In the genomic region with DNA sequence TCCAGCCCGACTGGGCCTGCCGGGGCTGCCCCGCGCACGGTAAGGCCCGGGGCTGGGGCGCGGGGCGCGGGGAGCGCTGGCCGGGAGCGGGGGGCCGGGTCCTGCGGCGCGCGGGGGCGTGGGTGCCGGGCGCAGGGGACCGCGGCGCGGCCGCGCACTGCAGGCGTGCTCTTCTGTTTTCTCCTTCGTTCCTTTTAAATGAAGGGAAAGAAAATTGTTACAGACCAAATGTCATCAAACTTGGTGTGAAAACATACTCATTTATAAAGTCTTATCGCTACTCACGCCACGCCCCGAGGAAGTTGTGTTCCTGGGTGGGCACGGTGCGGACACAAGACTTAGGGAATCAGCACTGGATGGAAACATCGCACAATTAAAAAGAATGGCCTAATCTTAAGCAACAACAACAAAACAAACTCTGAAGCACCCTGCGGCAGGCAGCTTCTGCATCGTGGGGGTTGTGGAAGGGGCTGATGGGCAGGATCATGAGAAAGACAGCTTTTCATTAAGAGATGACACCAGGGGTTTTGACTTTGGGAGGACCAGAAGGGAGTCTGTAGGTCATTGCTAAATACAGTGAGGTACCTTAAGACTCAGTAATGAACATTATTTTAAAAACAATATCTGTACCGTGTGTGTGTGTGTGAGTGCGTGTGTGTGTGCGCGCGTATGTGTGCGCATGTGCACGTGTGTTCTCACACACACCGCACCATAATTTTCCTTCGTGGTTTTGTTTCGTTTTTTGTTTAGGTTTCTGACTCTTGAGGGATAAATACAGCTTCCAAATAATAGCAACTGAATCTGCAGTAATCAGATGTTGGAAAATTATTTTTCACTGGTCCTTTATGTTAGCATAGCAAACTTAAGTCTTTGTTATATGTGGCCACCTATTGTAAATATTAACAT, we compare ENCODE assay signal across 11 cellular contexts. TPM values are rescaled to one million over a fixed set of nuclear protein-coding genes. Genes with fewer than 3 reads are reported as not detected.
DNase-seq lines count a peak whose midpoint lies in the region; ATAC-seq and TF ChIP-seq lines count a peak whose summit lies in the region.
"Had no signal": no experiment of that assay in that cellular context is flagged by ENCODE, and none has a peak within 500 bp of the region (broad histone marks: within the 10 kb centered on the region; RNA-seq: fewer than 3 reads in every experiment).

No MANE protein-coding gene starts in this region.

- DNase-seq in activated T-cell treated with anti-CD3 and anti-CD28 coated beads, Interleukin-2, amount 50 U/mL, for 72 hours: no peak
- DNase-seq in activated T-cell treated with anti-CD3 and anti-CD28 coated beads, Interleukin-2, amount 50 U/mL, for 24 hours: no peak
- DNase-seq in colonic mucosa (no peak), myocyte (ENCODE audit: low read depth) (peak; percentile 19), Ammon's horn (ENCODE audit: low spot score) (no peak), NCI-H187 treated with DMSO at 0.1 percent for 48 hours (lab: John Stamatoyannopoulos, UW) (no peak)
- DNase-seq: activated CD4-positive, alpha-beta memory T cell treated with anti-CD3 and anti-CD28 coated beads for 36 hours; amniotic stem cell had no signal

- no peak for TF ChIP-seq CTCF in colonic mucosa (IDR thresholded peaks at IDR 0.05)

- 8% methylated on average over 48 of the region's 48 CpGs for WGBS in urinary bladder

- peak overlapping the region; percentile 8 to 16 for H3K4me3 Mint-ChIP-seq in activated T-cell treated with anti-CD3 and anti-CD28 coated beads, Interleukin-2, amount 50 U/mL, for 72 hours
- no peak overlapping the region for H3K4me3 Mint-ChIP-seq in activated T-cell treated with anti-CD3 and anti-CD28 coated beads, Interleukin-2, amount 50 U/mL, for 24 hours
- H3K4me3 Mint-ChIP-seq: activated CD4-positive, alpha-beta memory T cell treated with anti-CD3 and anti-CD28 coated beads for 36 hours had no signal

- intact Hi-C loops in colonic mucosa (cut with DNase I): no loop called here

- H3K9ac ChIP-seq in colonic mucosa (ENCODE audit: low read depth in 2 of 2, low read length in 2 of 2): peak overlapping the region in 1 of 2 donors; percentile 51

- ATAC-seq in activated T-cell treated with anti-CD3 and anti-CD28 coated beads, Interleukin-2, amount 50 U/mL, for 72 hours (replicated peaks in 1 of 2): no peak
- ATAC-seq in GM19328 (IDR thresholded peaks at IDR 0.05; ENCODE audit: unreplicated experiment): no peak

- no peaks in the 10 kb centered on the region for H3K27me3 ChIP-seq in colonic mucosa

- H3K4me1 ChIP-seq in colonic mucosa (peaks cover 5% of the 10 kb centered on the region), urinary bladder (ENCODE audit: insufficient read depth) (no peaks in the 10 kb centered on the region)

- H3K36me3 Mint-ChIP-seq in activated T-cell treated with anti-CD3 and anti-CD28 coated beads, Interleukin-2, amount 50 U/mL, for 72 hours (ENCODE audit: insufficient read depth in 2 of 2): no peaks in the 10 kb centered on the region
- no peaks in the 10 kb centered on the region for H3K36me3 Mint-ChIP-seq in activated T-cell treated with anti-CD3 and anti-CD28 coated beads, Interleukin-2, amount 50 U/mL, for 24 hours (ENCODE audit: low read depth)
- H3K36me3 Mint-ChIP-seq: activated CD4-positive, alpha-beta memory T cell treated with anti-CD3 and anti-CD28 coated beads for 36 hours had no signal

- no peaks in the 10 kb centered on the region for H3K4me1 Mint-ChIP-seq in activated T-cell treated with anti-CD3 and anti-CD28 coated beads, Interleukin-2, amount 50 U/mL, for 72 hours (ENCODE audit: low read depth)
- H3K4me1 Mint-ChIP-seq in activated T-cell treated with anti-CD3 and anti-CD28 coated beads, Interleukin-2, amount 50 U/mL, for 24 hours (ENCODE audit: low read depth): peaks cover 9% of the 10 kb centered on the region

- H3K9me3 Mint-ChIP-seq in activated T-cell treated with anti-CD3 and anti-CD28 coated beads, Interleukin-2, amount 50 U/mL, for 72 hours: no peaks in the 10 kb centered on the region
- no peaks in the 10 kb centered on the region for H3K9me3 Mint-ChIP-seq in activated T-cell treated with anti-CD3 and anti-CD28 coated beads, Interleukin-2, amount 50 U/mL, for 24 hours
- H3K9me3 Mint-ChIP-seq: activated CD4-positive, alpha-beta memory T cell treated with anti-CD3 and anti-CD28 coated beads for 36 hours had no signal

- H3K36me3 ChIP-seq in colonic mucosa (no peaks in the 10 kb centered on the region), urinary bladder (ENCODE audit: insufficient read depth) (no peaks in the 10 kb centered on the region)
- H3K36me3 ChIP-seq: tibial nerve had no signal

- H3K27ac Mint-ChIP-seq in activated T-cell treated with anti-CD3 and anti-CD28 coated beads, Interleukin-2, amount 50 U/mL, for 72 hours: no peak overlapping the region
- no peak overlapping the region for H3K27ac Mint-ChIP-seq in activated T-cell treated with anti-CD3 and anti-CD28 coated beads, Interleukin-2, amount 50 U/mL, for 24 hours
- H3K27ac Mint-ChIP-seq: activated CD4-positive, alpha-beta memory T cell treated with anti-CD3 and anti-CD28 coated beads for 36 hours had no signal

- H3K27ac ChIP-seq in colonic mucosa: no peak overlapping the region
- H3K27ac ChIP-seq in urinary bladder (ENCODE audit: low read depth): no peak overlapping the region
- H3K27ac ChIP-seq: tibial nerve had no signal

- H3K4me3 ChIP-seq in colonic mucosa: peak overlapping the region; percentile 39
- peak overlapping the region; percentile 47 for H3K4me3 ChIP-seq in urinary bladder (ENCODE audit: low read depth, low read length)

- H3K27me3 Mint-ChIP-seq in activated T-cell treated with anti-CD3 and anti-CD28 coated beads, Interleukin-2, amount 50 U/mL, for 72 hours (ENCODE audit: low read depth): peaks cover 43% of the 10 kb centered on the region
- peaks cover 48% of the 10 kb centered on the region for H3K27me3 Mint-ChIP-seq in activated T-cell treated with anti-CD3 and anti-CD28 coated beads, Interleukin-2, amount 50 U/mL, for 24 hours

- no peaks in the 10 kb centered on the region for H3K9me3 ChIP-seq in colonic mucosa
- H3K9me3 ChIP-seq: tibial nerve had no signal

RNA-seq across cellular contexts. Expression of a gene that starts 0.5 kb away (rescaled TPM):
- total RNA-seq in activated T-cell treated with anti-CD3 and anti-CD28 coated beads, Interleukin-2, amount 50 U/mL, for 72 hours: not detected
- 100 to 1,000 TPM; 114 to 205 TPM for total RNA-seq in colonic mucosa
- total RNA-seq in myocyte: 0.73 and 1.0 TPM in 2 replicates
- 1.1 TPM for polyA plus RNA-seq in myocyte (2012)
- total RNA-seq in urinary bladder: 2.0 TPM
- polyA plus RNA-seq in urinary bladder: 0.18 TPM
- total RNA-seq: activated CD4-positive, alpha-beta memory T cell treated with anti-CD3 and anti-CD28 coated beads for 36 hours; tibial nerve had no signal

Comparison
In these comparisons a context has a peak if more than half of its experiments do, and no peak if none do; other contexts are left out.
1. RNA of a gene that starts 0.5 kb away (total RNA-seq): 114 to 205 TPM in colonic mucosa; 2.0 TPM in urinary bladder (single experiment), 0.73 to 1.0 TPM in myocyte and not detected in activated T-cell treated with anti-CD3 and anti-CD28 coated beads, Interleukin-2, amount 50 U/mL, for 72 hours; every median in the first group is over 10 times any median in the second.